9 cellular contexts compared by ENCODE assay signal in genomic region chr22:20303229-20303534, GRCh38. TPM values are rescaled to one million over a fixed set of nuclear protein-coding genes. Genes with fewer than 3 reads are reported as not detected.
DNase-seq lines count a peak whose midpoint lies in the region; ATAC-seq, FAIRE-seq and TF ChIP-seq lines count a peak whose summit lies in the region.
"Not testable (repeated sequence)": the region's sequence is repeated elsewhere in the genome, so short reads cannot be mapped to it uniquely, and the experiment has no call there.
"Had no signal": no experiment of that assay in that cellular context is flagged by ENCODE, and none has a peak within 500 bp of the region (broad histone marks: within the 10 kb centered on the region; RNA-seq: fewer than 3 reads in every experiment).

No MANE protein-coding gene starts in this region.

- H2BK15ac ChIP-seq in neuronal stem cell (ENCODE audit: low read length): not testable (repeated sequence)

- H3K36me3 Mint-ChIP-seq in type B pancreatic cell: not testable (repeated sequence)

- H3K9ac ChIP-seq in K562 (ENCODE audit: insufficient read depth in 1 of 2, low read depth in 2 of 2, low read length in 2 of 2); kidney (ENCODE audit: low read length in 2 of 2); neuronal stem cell (ENCODE audit: low read depth, low read length, poor library complexity): not testable (repeated sequence)

- not testable (repeated sequence) for H3K18ac ChIP-seq in neuronal stem cell (ENCODE audit: low read length)

- POLR2A ChIA-PET in HEK293 (lab: Yijun Ruan, JAX): not testable (repeated sequence)
- POLR2A ChIA-PET in K562 (lab: Yijun Ruan, JAX): interaction anchor here (1.5 kb wide), 1 partner anchor 10 kb away, joined by 4 read pairs; no protein-coding TSS in a partner anchor

- not testable (repeated sequence) for BruUV-seq in K562 (replicated peaks; lab: Mats Ljungman, UMichigan)

- H3K4me2 ChIP-seq in K562 (ENCODE audit: insufficient read depth, low read length); neuronal stem cell (ENCODE audit: insufficient read depth, low read length, poor library complexity, severe bottlenecking): not testable (repeated sequence)

- not testable (repeated sequence) for TF ChIP-seq POLR2A in K562 (conservative IDR thresholded peaks at IDR 0.05)

- not testable (repeated sequence) for H3K9me3 ChIP-seq in HEK293 (ENCODE audit: control insufficient read depth, insufficient read depth, low read depth, low read length); K562 (replicated peaks; ENCODE audit: control insufficient read depth, insufficient read depth, low read depth, low read length); right cardiac atrium (ENCODE audit: control insufficient read depth, low read length); kidney (ENCODE audit: control insufficient read depth in 1 of 2, low read length in 2 of 2); neuronal stem cell (replicated peaks in 1 of 2; ENCODE audit: control insufficient read depth in 2 of 2, insufficient read depth in 1 of 2, low read depth in 1 of 2, low read length in 2 of 2)

- H2BK12ac ChIP-seq in neuronal stem cell (ENCODE audit: low read length): not testable (repeated sequence)

- not testable (repeated sequence) for H3K9me3 Mint-ChIP-seq in type B pancreatic cell

- not testable (repeated sequence) for H3K27ac ChIP-seq in HEK293 (ENCODE audit: extremely low read depth, low read depth, low read length); K562 (ENCODE audit: extremely low read depth, low read depth, low read length); right cardiac atrium (ENCODE audit: low read length); kidney (ENCODE audit: low read depth in 2 of 2, low read length in 2 of 2); neuronal stem cell (replicated peaks; ENCODE audit: low read length)

- peaks cover 12% of the 10 kb centered on the region for H3K9me1 ChIP-seq in K562 (ENCODE audit: control insufficient read depth, insufficient read depth, low read length)

- H2BK5ac ChIP-seq in neuronal stem cell (ENCODE audit: low read length): peak overlapping the region; percentile 75

- not testable (repeated sequence) for TF ChIP-seq CTCF in HEK293 (tag by site-specific recombination; IDR thresholded peaks at IDR 0.05); K562 (IDR thresholded peaks at IDR 0.05 in 2 of 3, conservative IDR thresholded peaks at IDR 0.05 in 1 of 3; ENCODE audit: insufficient read depth in 2 of 3, low read depth in 1 of 3, low read length in 3 of 3); kidney (IDR thresholded peaks at IDR 0.05; ENCODE audit: borderline replicate concordance, extremely low read depth, insufficient read depth); type B pancreatic cell (conservative IDR thresholded peaks at IDR 0.05)

- H3K27me3 ChIP-seq in K562 (ENCODE audit: control insufficient read depth in 2 of 2, insufficient read depth in 2 of 2, low read length in 2 of 2) (peaks cover 50 to 82% of the 10 kb centered on the region in 2 experiments), neuronal stem cell (ENCODE audit: control insufficient read depth in 3 of 3, insufficient read depth in 3 of 3, low read depth in 1 of 3, low read length in 3 of 3) (peaks cover 0 to 42% (median 23%) of the 10 kb centered on the region in 3 experiments)
- H3K27me3 ChIP-seq in right cardiac atrium (ENCODE audit: control insufficient read depth, insufficient read depth): not testable (repeated sequence)

- FAIRE-seq in HTR-8/SVneo (lab: Jason Lieb, UNC): peak; percentile 58
- not testable (repeated sequence) for FAIRE-seq in K562 (lab: Jason Lieb, UNC); kidney (lab: Jason Lieb, UNC)

- not testable (repeated sequence) for H3K4me3 Mint-ChIP-seq in type B pancreatic cell

- H2AFZ ChIP-seq in K562 (ENCODE audit: low read depth, low read length); neuronal stem cell (ENCODE audit: low read length): not testable (repeated sequence)

- under 1% methylated on average over 7 of the region's 7 CpGs for WGBS in K562 (ENCODE audit: insufficient coverage, low coverage, missing lambda C conversion rate)
- WGBS in right cardiac atrium: 72% methylated on average over 7 of the region's 7 CpGs
- WGBS in neuronal stem cell (ENCODE audit: extremely low coverage in 2 of 2, insufficient read length in 2 of 2, insufficient replicate concordance in 1 of 2), 2 donors: no CpG with 5 or more reads among the region's 7 CpGs

- peaks cover 19% of the 10 kb centered on the region for H4K20me1 ChIP-seq in K562 (replicated peaks; ENCODE audit: control insufficient read depth, insufficient read depth, low read length)

- peaks cover 22% of the 10 kb centered on the region for H3K27me3 Mint-ChIP-seq in type B pancreatic cell

- not testable (repeated sequence) for H3K4me3 ChIP-seq in HEK293 (ENCODE audit: low read depth, low read length); K562; right cardiac atrium (ENCODE audit: low read length); kidney (ENCODE audit: low read length in 2 of 2); neuronal stem cell (ENCODE audit: low read length in 2 of 2)

- DNase-seq in HTR-8/SVneo (ENCODE audit: insufficient read length, low spot score); K562 (ENCODE audit: extremely low read depth in 1 of 4, low spot score in 3 of 4); neuronal stem cell (ENCODE audit: low spot score); type B pancreatic cell (ENCODE audit: extremely low spot score, unreplicated experiment): not testable (repeated sequence)
- DNase-seq in left ventricle myocardium superior: peak; percentile 9
- peak in 2 of 3 donors; percentile 1 to 44 for DNase-seq in right cardiac atrium
- peak; percentile 58 for DNase-seq in kidney

- H3K4ac ChIP-seq in neuronal stem cell (ENCODE audit: low read length): not testable (repeated sequence)

- H3K4me1 ChIP-seq in HEK293 (ENCODE audit: control insufficient read depth, insufficient read depth, low read length); right cardiac atrium (ENCODE audit: control insufficient read depth, insufficient read depth, low read length); kidney (ENCODE audit: control insufficient read depth in 1 of 2, insufficient read depth in 1 of 2, low read depth in 1 of 2, low read length in 2 of 2); neuronal stem cell (ENCODE audit: control insufficient read depth in 2 of 2, insufficient read depth in 1 of 2, low read depth in 1 of 2, low read length in 2 of 2): not testable (repeated sequence)
- H3K4me1 ChIP-seq in K562 (replicated peaks in 1 of 2; ENCODE audit: control insufficient read depth in 2 of 2, insufficient read depth in 2 of 2, low read length in 2 of 2): peaks cover 8 to 45% of the 10 kb centered on the region in 2 experiments

- H3K79me1 ChIP-seq in neuronal stem cell (ENCODE audit: low read depth, low read length): not testable (repeated sequence)

- H2AK5ac ChIP-seq in neuronal stem cell (ENCODE audit: low read depth, low read length): not testable (repeated sequence)

- in situ Hi-C loops in K562 (cut with MboI): loop anchor here (25.0 kb wide), 1 partner anchor 1891 kb away; no protein-coding TSS in a partner anchor

- H4K91ac ChIP-seq in neuronal stem cell (ENCODE audit: low read depth, low read length, poor library complexity): not testable (repeated sequence)

- H3K14ac ChIP-seq in neuronal stem cell (ENCODE audit: low read length): not testable (repeated sequence)

- H4K8ac ChIP-seq in neuronal stem cell (ENCODE audit: low read depth, low read length): not testable (repeated sequence)

- ATAC-seq in K562, left ventricle myocardium superior, right cardiac atrium: not testable (repeated sequence)

- not testable (repeated sequence) for H3K4me1 Mint-ChIP-seq in type B pancreatic cell (ENCODE audit: unreplicated experiment)

- peak overlapping the region; percentile 41 for H3K27ac Mint-ChIP-seq in type B pancreatic cell

- H3K36me3 ChIP-seq in HEK293 (ENCODE audit: control insufficient read depth in 2 of 2, insufficient read depth in 1 of 2, low read length in 2 of 2); K562 (ENCODE audit: control insufficient read depth, insufficient read depth, low read length); kidney (ENCODE audit: control insufficient read depth in 1 of 2, insufficient read depth in 2 of 2, low read length in 2 of 2); neuronal stem cell (replicated peaks in 1 of 2; ENCODE audit: control insufficient read depth in 2 of 2, insufficient read depth in 2 of 2, low read length in 2 of 2): not testable (repeated sequence)

- TF ChIP-seq EP300 in K562 (IDR thresholded peaks at IDR 0.05; ENCODE audit: low read length): not testable (repeated sequence)

- not testable (repeated sequence) for H2BK120ac ChIP-seq in neuronal stem cell (ENCODE audit: low read depth, low read length)

- CTCF ChIA-PET in HEK293 (lab: Yijun Ruan, JAX); K562 (lab: Yijun Ruan, JAX; ENCODE audit: low intra/inter-chr PET ratio): not testable (repeated sequence)

- H3K23ac ChIP-seq in neuronal stem cell (ENCODE audit: low read depth, low read length, poor library complexity): peak overlapping the region; percentile 96

- H3K79me2 ChIP-seq in K562 (ENCODE audit: control insufficient read depth, insufficient read depth, low read length): not testable (repeated sequence)

- intact Hi-C loops in K562 (cut with micrococcal nuclease); left ventricle myocardium superior (cut with micrococcal nuclease); right cardiac atrium (cut with DNase I); kidney (cut with DNase I): not testable (repeated sequence)

- TF ChIP-seq RAD21 in K562 (CRISPR knock-in tag; conservative IDR thresholded peaks at IDR 0.05 in 1 of 2, IDR thresholded peaks at IDR 0.05 in 1 of 2): not testable (repeated sequence)

RNA-seq across cellular contexts. Expression of gene DGCR6L, which starts 16.7 kb away (rescaled TPM):
- total RNA-seq in K562 (2011; cell fraction: chromatin; rRNA removed; ENCODE audit: low replicate concordance): 5.8 and 25.8 TPM in 2 replicates
- total RNA-seq in K562 (2011; cell fraction: nucleolus; rRNA removed): 37.9 and 39.6 TPM in 2 replicates
- total RNA-seq in K562 (2011; cell fraction: nucleoplasm; rRNA removed): 19.9 and 28.5 TPM in 2 replicates
- total RNA-seq in K562 (2014; rRNA removed) (151 and 163 TPM in 2 replicates), K562 (2014; rRNA removed; fragmentation: Illumina TruSeq; extraction: Trizol) (14.1 and 20.0 TPM in 2 replicates), K562 (2015; rRNA removed; fragmentation: Illumina TruSeq; extraction: Trizol) (78.1 and 78.6 TPM in 2 replicates), K562 (2021) (95.3 and 101 TPM in 2 replicates), left ventricle myocardium superior (46.8 TPM), right cardiac atrium (10 to 100 TPM; 40.0 to 58.3 (median 49.2) TPM), kidney (35.3 TPM), type B pancreatic cell (ENCODE audit: low replicate concordance) (35.9 and 46.6 TPM in 2 replicates)
- polyA plus RNA-seq in K562 (2011; rRNA removed) (51.0 and 88.0 TPM in 2 replicates), K562 (2014; fragmentation: Illumina TruSeq; extraction: Trizol) (40.4 and 66.5 TPM in 2 replicates), K562 (2014; fragmentation: Nextera tagmentation; extraction: Ambion mirVana) (1 to 10 TPM; 3.6 to 8.1 TPM), K562 (2014; rRNA removed) (113 and 117 TPM in 2 replicates), right cardiac atrium (88.9 TPM), kidney (ENCODE audit: insufficient read depth, low read depth, low replicate concordance) (137 TPM)
- 116 and 204 TPM in 2 replicates for polyA plus RNA-seq in K562 (2011; cell fraction: cytosol; rRNA removed)
- polyA plus RNA-seq in K562 (2011; cell fraction: nucleus; rRNA removed): 72.9 and 95.1 TPM in 2 replicates
- 80.6 and 161 TPM in 2 replicates for polyA plus RNA-seq in K562 (2012)
- 14.8 and 17.4 TPM in 2 replicates for polyA minus RNA-seq in K562 (2011; rRNA and poly(A)+ RNA removed)
- 35.4 and 39.9 TPM in 2 replicates for polyA minus RNA-seq in K562 (2011; cell fraction: cytosol; rRNA and poly(A)+ RNA removed)
- 29.2 and 43.1 TPM in 2 replicates for polyA minus RNA-seq in K562 (2011; cell fraction: nucleus; rRNA and poly(A)+ RNA removed)
- polyA plus RNA-seq in neuronal stem cell (2013, experiment 1 of 2): 26.0 TPM
- 25.8 TPM for polyA plus RNA-seq in neuronal stem cell (2013, experiment 2 of 2)

RNA-seq across cellular contexts. Expression of gene RTN4R, which starts 35.1 kb away (rescaled TPM):
- 0.62 and 4.8 TPM in 2 replicates for total RNA-seq in K562 (2011; cell fraction: chromatin; rRNA removed; ENCODE audit: low replicate concordance)
- 7.4 and 9.8 TPM in 2 replicates for total RNA-seq in K562 (2011; cell fraction: nucleolus; rRNA removed)
- total RNA-seq in K562 (2011; cell fraction: nucleoplasm; rRNA removed): 3.2 and 3.7 TPM in 2 replicates
- total RNA-seq in K562 (2014; rRNA removed) (1.5 and 2.3 TPM in 2 replicates), K562 (2014; rRNA removed; fragmentation: Illumina TruSeq; extraction: Trizol) (not detected in 2 replicates), K562 (2015; rRNA removed; fragmentation: Illumina TruSeq; extraction: Trizol) (0.41 and 0.43 TPM in 2 replicates), K562 (2021) (2.8 and 3.0 TPM in 2 replicates), left ventricle myocardium superior (1.2 TPM), right cardiac atrium (1 to 10 TPM in 3 of 4 donors, under 1 TPM in 1; 0.56 to 1.9 (median 1.2) TPM), kidney (1.2 TPM), type B pancreatic cell (ENCODE audit: low replicate concordance) (9.0 and 12.8 TPM in 2 replicates)
- polyA plus RNA-seq in K562 (2011; rRNA removed) (1.3 and 4.4 TPM in 2 replicates), K562 (2014; fragmentation: Illumina TruSeq; extraction: Trizol) (0.46 TPM in 1 of 2 replicates, not detected in the other), K562 (2014; fragmentation: Nextera tagmentation; extraction: Ambion mirVana) (under 1 TPM in 1 of 2 experiments, not detected in 1; 0.04 TPM), K562 (2014; rRNA removed) (1.2 and 2.3 TPM in 2 replicates), right cardiac atrium (1.1 TPM), kidney (ENCODE audit: insufficient read depth, low read depth, low replicate concordance) (2.5 TPM)
- 5.9 and 9.9 TPM in 2 replicates for polyA plus RNA-seq in K562 (2011; cell fraction: cytosol; rRNA removed)
- 2.9 and 3.5 TPM in 2 replicates for polyA plus RNA-seq in K562 (2011; cell fraction: nucleus; rRNA removed)
- 2.9 and 4.6 TPM in 2 replicates for polyA plus RNA-seq in K562 (2012)
- polyA minus RNA-seq in K562 (2011; rRNA and poly(A)+ RNA removed): 1.0 and 1.5 TPM in 2 replicates
- 5.1 and 13.6 TPM in 2 replicates for polyA minus RNA-seq in K562 (2011; cell fraction: cytosol; rRNA and poly(A)+ RNA removed)
- 0.40 and 1.3 TPM in 2 replicates for polyA minus RNA-seq in K562 (2011; cell fraction: nucleus; rRNA and poly(A)+ RNA removed)
- 23.2 TPM for polyA plus RNA-seq in neuronal stem cell (2013, experiment 1 of 2)
- polyA plus RNA-seq in neuronal stem cell (2013, experiment 2 of 2): 22.9 TPM
- polyA plus RNA-seq: CD14-positive monocyte had no signal
